Comparison of ENCODE assay signal across 8 cellular contexts in the genomic region with DNA sequence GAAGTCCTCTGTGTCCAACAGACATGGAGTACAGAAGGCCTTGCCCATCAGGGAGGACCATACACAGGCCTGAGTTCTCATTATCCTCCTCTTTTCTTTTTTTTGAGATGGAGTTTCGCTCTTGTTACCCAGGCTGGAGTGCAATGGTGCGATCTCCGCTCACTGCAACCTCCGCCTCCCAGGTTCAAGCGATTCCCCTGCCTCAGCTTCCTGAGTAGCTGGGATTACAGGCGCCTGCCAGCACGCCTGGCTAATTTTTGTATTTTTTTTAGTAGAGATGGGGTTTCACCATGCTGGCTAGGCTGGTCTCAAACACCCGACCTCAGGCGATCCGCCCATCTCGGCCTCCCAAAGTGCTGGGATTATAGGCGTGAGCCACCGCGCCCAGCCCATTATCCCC. TPM values are rescaled to one million over a fixed set of nuclear protein-coding genes. Genes with fewer than 3 reads are reported as not detected.
DNase-seq lines count a peak whose midpoint lies in the region; ATAC-seq and TF ChIP-seq lines count a peak whose summit lies in the region.
"Not testable (repeated sequence)": the region's sequence is repeated elsewhere in the genome, so short reads cannot be mapped to it uniquely, and the experiment has no call there.
"Had no signal": no experiment of that assay in that cellular context is flagged by ENCODE, and none has a peak within 500 bp of the region (broad histone marks: within the 10 kb centered on the region; RNA-seq: fewer than 3 reads in every experiment).

No MANE protein-coding gene starts in this region.

- intact Hi-C loops in dorsolateral prefrontal cortex (cut with DNase I): not testable (repeated sequence)

- H3K9me3 ChIP-seq in BLaER1; subcutaneous abdominal adipose tissue (ENCODE audit: control insufficient read depth in 5 of 5, low read length in 5 of 5): not testable (repeated sequence)

- not testable (repeated sequence) for H3K4me3 ChIP-seq in BLaER1; GM23338; dorsolateral prefrontal cortex; subcutaneous abdominal adipose tissue (ENCODE audit: low read depth in 1 of 5, low read length in 5 of 5)

- H3K79me2 ChIP-seq in GM23338 (replicated peaks; ENCODE audit: insufficient read depth): not testable (repeated sequence)

- peaks cover 26% of the 10 kb centered on the region for H3K4me1 Mint-ChIP-seq in GM23338
- peaks cover 44% of the 10 kb centered on the region for H3K4me1 Mint-ChIP-seq in brain
- peaks cover 18% of the 10 kb centered on the region for H3K4me1 Mint-ChIP-seq in nephron

- H3K27ac Mint-ChIP-seq in GM23338: not testable (repeated sequence)
- H3K27ac Mint-ChIP-seq in brain (peak overlapping the region in 3 of 5 experiments; percentile 22 to 95 (median 88)), nephron (peak overlapping the region in 1 of 3 experiments; percentile 22)

- not testable (repeated sequence) for H3K27me3 ChIP-seq in BLaER1; GM23338 (ENCODE audit: insufficient read depth); dorsolateral prefrontal cortex; subcutaneous abdominal adipose tissue (ENCODE audit: control insufficient read depth in 5 of 5, insufficient read depth in 4 of 5, low read length in 5 of 5)

- H3K9me2 ChIP-seq in GM23338 (ENCODE audit: insufficient read depth): not testable (repeated sequence)

- H3K27me3 Mint-ChIP-seq in GM23338 (ENCODE audit: insufficient read depth, low read depth, poor library complexity): peaks cover 29% of the 10 kb centered on the region
- not testable (repeated sequence) for H3K27me3 Mint-ChIP-seq in brain; nephron (ENCODE audit: low read depth)

- POLR2A ChIA-PET in RWPE1 (lab: Yijun Ruan, JAX; ENCODE audit: low non-redundant PET): not testable (repeated sequence)

- not testable (repeated sequence) for H4K20me1 ChIP-seq in BLaER1; GM23338 (replicated peaks; ENCODE audit: insufficient read depth)

- not testable (repeated sequence) for H3K4me3 Mint-ChIP-seq in GM23338
- H3K4me3 Mint-ChIP-seq in brain (peak overlapping the region in 2 of 5 experiments; percentile 29 to 46), nephron (peak overlapping the region; percentile 17 to 57 (median 39))

- H3K4me1 ChIP-seq in BLaER1 (peaks cover 44% of the 10 kb centered on the region), GM23338 (ENCODE audit: insufficient read depth) (peaks cover 29% of the 10 kb centered on the region), subcutaneous abdominal adipose tissue (ENCODE audit: control insufficient read depth in 5 of 5, insufficient read depth in 5 of 5, low read length in 5 of 5) (peaks cover 0 to 38% (median 32%) of the 10 kb centered on the region in 5 donors)

- TF ChIP-seq CTCF in GM23338 (conservative IDR thresholded peaks at IDR 0.05; ENCODE audit: low read depth in 2 of 2); RWPE1 (conservative IDR thresholded peaks at IDR 0.05; ENCODE audit: low read depth); brain (conservative IDR thresholded peaks at IDR 0.05); dorsolateral prefrontal cortex (IDR thresholded peaks at IDR 0.05 in 54 of 56, conservative IDR thresholded peaks at IDR 0.05 in 2 of 56; ENCODE audit: low read depth in 1 of 56, partially characterized antibody in 56 of 56); nephron (IDR thresholded peaks at IDR 0.05; ENCODE audit: unreplicated experiment in 3 of 3): not testable (repeated sequence)

- CTCF ChIA-PET in RWPE1 (lab: Yijun Ruan, JAX): not testable (repeated sequence)

- H3K36me3 Mint-ChIP-seq in GM23338 (ENCODE audit: low read depth); brain; nephron (ENCODE audit: low read depth): not testable (repeated sequence)

- not testable (repeated sequence) for H3K27ac ChIP-seq in BLaER1
- H3K27ac ChIP-seq in GM23338 (ENCODE audit: low read depth): 0 out of 2 replicates have a peak overlapping the region, but pooled peaks have one; percentile 23
- peak overlapping the region; percentile 75 for H3K27ac ChIP-seq in RWPE1
- H3K27ac ChIP-seq in dorsolateral prefrontal cortex: peak overlapping the region in 31 of 59 donors; percentile 0 to 87 (median 53)
- peak overlapping the region; percentile 92 for H3K27ac ChIP-seq in subcutaneous abdominal adipose tissue (ENCODE audit: low read depth, low read length)

- not testable (repeated sequence) for ATAC-seq in GM23338

- DNase-seq in GM23338 (ENCODE audit: low spot score); RWPE1 (ENCODE audit: low spot score); dorsolateral prefrontal cortex: not testable (repeated sequence)

- H2AFZ ChIP-seq in GM23338: not testable (repeated sequence)

- not testable (repeated sequence) for H3K4me2 ChIP-seq in BLaER1, GM23338

- not testable (repeated sequence) for H3K36me3 ChIP-seq in BLaER1; GM23338 (ENCODE audit: insufficient read depth); subcutaneous abdominal adipose tissue (ENCODE audit: control insufficient read depth in 5 of 5, insufficient read depth in 5 of 5, low read length in 5 of 5)

- peaks cover 28% of the 10 kb centered on the region for H3F3A ChIP-seq in GM23338 (replicated peaks; ENCODE audit: low read depth)

- H3K9me3 Mint-ChIP-seq in GM23338, brain, nephron: not testable (repeated sequence)

- H3K9ac ChIP-seq in BLaER1: 0 out of 2 replicates have a peak overlapping the region, but pooled peaks have one; percentile 24
- H3K9ac ChIP-seq in subcutaneous abdominal adipose tissue (ENCODE audit: low read length in 5 of 5): not testable (repeated sequence)

RNA-seq across cellular contexts. Expression of gene SSC4D, which starts 13.9 kb away (rescaled TPM):
- 11.4 and 12.7 TPM in 2 replicates for total RNA-seq in GM23338 (2014; rRNA removed; shearing (Covaris generic))
- polyA plus RNA-seq in GM23338 (2016; fragmentation: Nextera tagmentation; extraction: Ambion mirVana) (4.9 and 9.7 TPM in 2 replicates), brain (ENCODE audit: insufficient read depth, low read depth, low replicate concordance) (2.2 TPM)
- total RNA-seq in dorsolateral prefrontal cortex: 1 to 10 TPM in 93 of 120 experiments, under 1 TPM in 27; 0.35 to 3.7 (median 1.3) TPM
- total RNA-seq: CD4-positive, CD25-positive, alpha-beta regulatory T cell had no signal

RNA-seq across cellular contexts. Expression of gene ZP3, which starts 29.1 kb away (rescaled TPM):
- 4.3 and 5.1 TPM in 2 replicates for total RNA-seq in GM23338 (2014; rRNA removed; shearing (Covaris generic))
- polyA plus RNA-seq in GM23338 (2016; fragmentation: Nextera tagmentation; extraction: Ambion mirVana) (9.6 and 15.2 TPM in 2 replicates), brain (ENCODE audit: insufficient read depth, low read depth, low replicate concordance) (34.4 TPM)
- 10 to 100 TPM in 20 of 120 experiments, 1 to 10 TPM in 80, under 1 TPM in 17, not detected in 3; 0.43 to 21.9 (median 2.7) TPM for total RNA-seq in dorsolateral prefrontal cortex

RNA-seq across cellular contexts. Expression of gene YWHAG, which starts 36.8 kb away (rescaled TPM):
- total RNA-seq in GM23338 (2014; rRNA removed; shearing (Covaris generic)): 179 and 180 TPM in 2 replicates
- 82.2 and 97.0 TPM in 2 replicates for polyA plus RNA-seq in GM23338 (2016; fragmentation: Nextera tagmentation; extraction: Ambion mirVana)
- polyA plus RNA-seq in brain (ENCODE audit: insufficient read depth, low read depth, low replicate concordance): 215 TPM
- total RNA-seq in dorsolateral prefrontal cortex: 100 to 1,000 TPM; 221 to 937 (median 675) TPM
